9 cellular contexts compared by ENCODE assay signal in the genomic region with DNA sequence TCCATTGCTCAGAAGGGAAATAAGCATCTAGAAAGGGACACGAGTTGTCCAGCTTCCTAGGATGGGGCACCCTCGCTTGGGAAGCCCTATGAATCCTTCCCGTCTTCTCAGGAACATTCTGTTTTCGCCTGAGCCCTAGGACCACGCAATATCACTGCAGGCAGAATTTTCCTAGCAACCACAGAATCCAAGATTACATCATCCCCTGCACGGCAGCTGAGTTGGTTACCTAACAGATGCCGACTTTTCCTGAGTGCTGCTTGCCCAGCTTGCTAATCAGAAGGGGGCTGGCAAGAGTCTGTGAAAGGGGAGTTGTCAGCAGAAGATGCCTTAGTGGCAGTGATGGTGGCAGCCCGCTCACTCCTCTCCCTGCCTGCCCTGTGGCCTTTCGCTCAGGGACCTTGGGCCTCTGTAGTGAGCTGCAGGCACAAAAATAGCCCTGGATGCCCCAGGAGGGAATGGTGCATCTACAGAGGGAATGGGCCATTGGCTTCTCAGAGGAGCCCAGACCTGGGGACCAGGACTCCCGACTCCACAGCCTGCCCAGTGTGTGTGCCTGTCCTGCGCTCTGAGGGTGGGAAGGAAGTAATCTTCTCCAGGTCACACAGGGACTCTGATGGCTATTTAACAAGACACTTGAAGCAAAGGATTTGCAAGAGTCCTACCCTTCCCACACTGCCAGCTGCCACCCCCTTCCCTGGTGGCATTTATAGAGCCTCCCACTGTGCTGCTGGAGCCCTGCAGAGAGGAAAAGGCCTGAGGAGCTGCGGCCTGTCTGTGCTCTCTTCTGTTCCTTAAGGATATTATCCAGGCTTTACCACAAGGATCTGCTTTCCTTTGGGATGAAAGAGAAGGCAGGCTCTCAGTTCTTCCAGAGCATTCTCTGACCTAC. TPM values are rescaled to one million over a fixed set of nuclear protein-coding genes. Genes with fewer than 3 reads are reported as not detected.
DNase-seq lines count a peak whose midpoint lies in the region; ATAC-seq and TF ChIP-seq lines count a peak whose summit lies in the region.
"Had no signal": no experiment of that assay in that cellular context is flagged by ENCODE, and none has a peak within 500 bp of the region (broad histone marks: within the 10 kb centered on the region; RNA-seq: fewer than 3 reads in every experiment).

No MANE protein-coding gene starts in this region.

- H3K4me1 ChIP-seq in DOHH2 (ENCODE audit: control insufficient read depth, low read length): peaks cover 61% of the 10 kb centered on the region

- no peaks in the 10 kb centered on the region for H4K20me1 ChIP-seq in DOHH2 (ENCODE audit: control insufficient read depth, insufficient read depth, low read depth, low read length)

- peaks cover 18% of the 10 kb centered on the region for H3K9me3 ChIP-seq in DOHH2 (ENCODE audit: control insufficient read depth, insufficient read depth, low read length)

- no peak for TF ChIP-seq CTCF in DOHH2 (IDR thresholded peaks at IDR 0.05; ENCODE audit: low read depth, low read length, poor library complexity, severe bottlenecking)
- TF ChIP-seq CTCF in choroid plexus epithelial cell (conservative IDR thresholded peaks at IDR 0.05; ENCODE audit: low read depth, low read length): no peak
- no peak for TF ChIP-seq CTCF in neural crest cell (conservative IDR thresholded peaks at IDR 0.05)

- no peak overlapping the region for H3K27ac ChIP-seq in DOHH2 (ENCODE audit: low read depth, low read length)
- H3K27ac ChIP-seq: esophagus muscularis mucosa had no signal

- H3K4me3 Mint-ChIP-seq in neural crest cell: no peak overlapping the region
- H3K4me3 Mint-ChIP-seq in T-helper 2 cell treated with Interferon-gamma antibody and Interleukin-4, amounts not matched to agents 5 μg/mL and 100 μg/mL, for 36 hours: no peak overlapping the region

- peak overlapping the region; percentile 54 for H3K27ac Mint-ChIP-seq in neural crest cell (ENCODE audit: unreplicated experiment)
- no peak overlapping the region for H3K27ac Mint-ChIP-seq in T-helper 2 cell treated with Interferon-gamma antibody and Interleukin-4, amounts not matched to agents 5 μg/mL and 100 μg/mL, for 36 hours

- no peaks in the 10 kb centered on the region for H3K4me1 Mint-ChIP-seq in neural crest cell
- H3K4me1 Mint-ChIP-seq in T-helper 2 cell treated with Interferon-gamma antibody and Interleukin-4, amounts not matched to agents 5 μg/mL and 100 μg/mL, for 36 hours (ENCODE audit: low read depth): peaks cover 6% of the 10 kb centered on the region

- peak overlapping the region; percentile 97 for H3K4me2 ChIP-seq in DOHH2 (ENCODE audit: low read length)

- DNase-seq in NCI-H446 (lab: John Stamatoyannopoulos, UW) (peak; percentile 87 to 94), choroid plexus epithelial cell (ENCODE audit: low read depth) (peak; percentile 92), neural crest cell (ENCODE audit: low read depth, low spot score) (no peak), COLO829 (ENCODE audit: low spot score) (no peak)
- DNase-seq in T-helper 2 cell treated with Interferon-gamma antibody and Interleukin-4, amounts not matched to agents 5 μg/mL and 100 μg/mL, for 36 hours (ENCODE audit: low spot score): no peak
- DNase-seq in stimulated activated naive CD8-positive, alpha-beta T cell treated with anti-CD3 and anti-CD28 coated beads, Interleukin-15, Interleukin-2, amounts not matched to agents 100 U/mL and 50 U/mL, for 24 hours: no peak

- peaks cover 6% of the 10 kb centered on the region for H3K9me3 Mint-ChIP-seq in neural crest cell
- H3K9me3 Mint-ChIP-seq in T-helper 2 cell treated with Interferon-gamma antibody and Interleukin-4, amounts not matched to agents 5 μg/mL and 100 μg/mL, for 36 hours: peaks cover 8% of the 10 kb centered on the region

- H3K36me3 ChIP-seq in DOHH2 (ENCODE audit: control insufficient read depth, low read length): peaks cover 37% of the 10 kb centered on the region

- no peaks in the 10 kb centered on the region for H3K9me2 ChIP-seq in DOHH2 (replicated peaks; ENCODE audit: control insufficient read depth, low read length)

- H3K4me3 ChIP-seq in DOHH2 (ENCODE audit: low read length) (peak overlapping the region; percentile 81), choroid plexus epithelial cell (ENCODE audit: low read depth, low read length) (no peak overlapping the region)
- H3K4me3 ChIP-seq: esophagus muscularis mucosa had no signal

- H3K79me2 ChIP-seq in DOHH2 (ENCODE audit: control insufficient read depth, low read length): peaks cover 37% of the 10 kb centered on the region

- ATAC-seq in GM21529 (IDR thresholded peaks at IDR 0.05; ENCODE audit: unreplicated experiment): no peak
- no peak for ATAC-seq in stimulated activated naive CD8-positive, alpha-beta T cell treated with anti-CD3 and anti-CD28 coated beads, Interleukin-15, Interleukin-2, amounts not matched to agents 100 U/mL and 50 U/mL, for 24 hours

- no peaks in the 10 kb centered on the region for H3K27me3 Mint-ChIP-seq in neural crest cell (ENCODE audit: low read depth)
- H3K27me3 Mint-ChIP-seq in T-helper 2 cell treated with Interferon-gamma antibody and Interleukin-4, amounts not matched to agents 5 μg/mL and 100 μg/mL, for 36 hours (ENCODE audit: low read depth): peaks cover 8% of the 10 kb centered on the region

- H3K36me3 Mint-ChIP-seq in neural crest cell (ENCODE audit: low read depth): peaks cover 10% of the 10 kb centered on the region
- H3K36me3 Mint-ChIP-seq in T-helper 2 cell treated with Interferon-gamma antibody and Interleukin-4, amounts not matched to agents 5 μg/mL and 100 μg/mL, for 36 hours (ENCODE audit: low read depth): peaks cover 4% of the 10 kb centered on the region

- peaks cover 22% of the 10 kb centered on the region for H3F3A ChIP-seq in DOHH2 (ENCODE audit: control insufficient read depth, insufficient read depth)

- H3K27me3 ChIP-seq in DOHH2 (ENCODE audit: control insufficient read depth, low read length): no peaks in the 10 kb centered on the region
- H3K27me3 ChIP-seq: esophagus muscularis mucosa had no signal

RNA-seq across cellular contexts. Expression of gene CLSTN1, which starts 28.9 kb away (rescaled TPM):
- 133 and 136 TPM in 2 replicates for total RNA-seq in neural crest cell

RNA-seq across cellular contexts. Expression of gene CTNNBIP1, which starts 57.4 kb away (rescaled TPM):
- 74.8 and 75.5 TPM in 2 replicates for total RNA-seq in neural crest cell

Comparison
In these comparisons a context has a peak if more than half of its experiments do, and no peak if none do; other contexts are left out.
1. DNase-seq: peak in NCI-H446 (2 of 2) and choroid plexus epithelial cell (single experiment); none in neural crest cell (single experiment), T-helper 2 cell treated with Interferon-gamma antibody and Interleukin-4, amounts not matched to agents 5 μg/mL and 100 μg/mL, for 36 hours (single experiment), stimulated activated naive CD8-positive, alpha-beta T cell treated with anti-CD3 and anti-CD28 coated beads, Interleukin-15, Interleukin-2, amounts not matched to agents 100 U/mL and 50 U/mL, for 24 hours (single experiment) and COLO829 (single experiment).